11 cellular contexts compared by ENCODE assay signal in the genomic region with DNA sequence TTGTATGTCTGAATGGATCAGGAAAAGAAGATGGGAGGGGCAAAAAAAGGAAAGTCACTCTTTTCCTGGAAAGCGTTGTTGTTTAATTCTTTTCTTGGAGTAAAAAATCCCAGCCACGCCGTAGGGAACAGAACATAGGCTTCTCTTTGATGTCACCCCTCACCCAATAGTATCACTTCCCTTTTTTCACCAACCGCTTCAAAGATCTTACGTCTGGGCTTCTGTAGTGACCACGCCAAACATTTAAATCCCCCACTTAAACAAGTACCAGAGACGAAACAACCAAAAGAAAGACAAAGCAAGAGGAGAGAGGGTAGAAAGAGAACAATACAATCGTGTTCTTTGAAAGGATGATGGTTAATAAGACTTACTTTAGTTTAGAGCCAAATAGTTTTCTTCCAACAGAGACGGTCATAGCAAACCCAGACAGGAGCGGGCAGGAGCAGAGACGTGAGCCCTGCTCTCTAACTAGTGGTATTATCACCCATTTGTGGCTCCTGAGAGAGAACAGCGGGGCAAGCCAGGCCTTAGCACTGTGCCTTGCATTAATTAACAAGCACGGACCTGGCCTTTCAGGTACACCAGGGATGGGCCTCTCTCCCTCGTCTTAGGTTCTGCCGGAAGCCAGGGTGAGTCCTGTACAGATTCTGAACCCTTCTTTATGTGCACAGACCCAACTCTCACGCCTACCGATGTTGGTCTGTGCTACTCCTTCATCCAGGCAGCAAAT. TPM values are rescaled to one million over a fixed set of nuclear protein-coding genes. Genes with fewer than 3 reads are reported as not detected.
DNase-seq lines count a peak whose midpoint lies in the region; ATAC-seq, FAIRE-seq and TF ChIP-seq lines count a peak whose summit lies in the region.
"Had no signal": no experiment of that assay in that cellular context is flagged by ENCODE, and none has a peak within 500 bp of the region (broad histone marks: within the 10 kb centered on the region; RNA-seq: fewer than 3 reads in every experiment).

No MANE protein-coding gene starts in this region.

- peak; percentile 62 for ATAC-seq in GM18505 (IDR thresholded peaks at IDR 0.05; ENCODE audit: unreplicated experiment)
- peak; percentile 75 for ATAC-seq in GM21529 (IDR thresholded peaks at IDR 0.05; ENCODE audit: unreplicated experiment)
- peak; percentile 38 for ATAC-seq in HG03457 (IDR thresholded peaks at IDR 0.05; ENCODE audit: unreplicated experiment)

- H3K9me3 ChIP-seq in esophagus squamous epithelium = no peaks in the 10 kb centered on the region

- H3K4me3 Mint-ChIP-seq in immature natural killer cell = peak overlapping the region in 1 of 5 donors; percentile 18

- peak overlapping the region in 3 of 4 donors; percentile 5 to 44 (median 9) for H3K4me3 ChIP-seq in esophagus squamous epithelium

- TF ChIP-seq POLR2A in GM18505 (IDR thresholded peaks at IDR 0.05; ENCODE audit: borderline replicate concordance, extremely low read depth, insufficient read depth, insufficient read length) = no peak
- no peak for TF ChIP-seq POLR2A in esophagus squamous epithelium (IDR thresholded peaks at IDR 0.05)
- no peak for TF ChIP-seq POLR2A in H54 (IDR thresholded peaks at IDR 0.05; ENCODE audit: low read depth, low read length)

- H3K36me3 ChIP-seq in esophagus squamous epithelium = no peaks in the 10 kb centered on the region

- DNase-seq in esophagus squamous epithelium (lab: John Stamatoyannopoulos, UW) = no peak
- no peak for DNase-seq in ecto neural progenitor cell (ENCODE audit: low spot score)
- DNase-seq in stimulated activated CD8-positive, alpha-beta memory T cell treated with anti-CD3 and anti-CD28 coated beads, Interleukin-4, amount 100 ng/mL, for 48 hours = no peak
- DNase-seq in H54 (ENCODE audit: insufficient read length, low spot score) = no peak
- DNase-seq in immature natural killer cell = no peak
- DNase-seq: naive thymus-derived CD4-positive, alpha-beta T cell; NCI-H1694 had no signal

- no peaks in the 10 kb centered on the region for H3K27me3 ChIP-seq in esophagus squamous epithelium

- WGBS in esophagus squamous epithelium, 2 donors = 64 to 73% methylated on average over 17 of the region's 17 CpGs

- peaks cover 11 to 80% (median 18%) of the 10 kb centered on the region in 3 donors for H3K4me1 ChIP-seq in esophagus squamous epithelium

- TF ChIP-seq CTCF in esophagus squamous epithelium (IDR thresholded peaks at IDR 0.05) = no peak

- peak overlapping the region; percentile 27 to 81 (median 78) for H3K27ac ChIP-seq in esophagus squamous epithelium

- intact Hi-C loops in esophagus squamous epithelium (cut with DNase I) = no loop called here

- H3K4me1 Mint-ChIP-seq in immature natural killer cell = peaks cover 22 to 30% of the 10 kb centered on the region in 2 donors

- H3K36me3 Mint-ChIP-seq in immature natural killer cell = no peaks in the 10 kb centered on the region

- H3K27me3 Mint-ChIP-seq in immature natural killer cell (ENCODE audit: low read depth in 3 of 3) = peaks cover 0 to 3% (median 0%) of the 10 kb centered on the region in 3 donors
- H3K27me3 Mint-ChIP-seq: naive thymus-derived CD4-positive, alpha-beta T cell had no signal

- H3K9me3 Mint-ChIP-seq in immature natural killer cell = no peaks in the 10 kb centered on the region

- no peak for FAIRE-seq in H54 (lab: Jason Lieb, UNC)
- FAIRE-seq: endothelial cell of umbilical vein had no signal

- peak overlapping the region in 1 of 6 donors; percentile 20 for H3K27ac Mint-ChIP-seq in immature natural killer cell

RNA-seq across cellular contexts. Expression of gene BCL6, which starts 28.1 kb away (rescaled TPM):
- total RNA-seq in esophagus squamous epithelium = 10 to 100 TPM; 30.8 to 94.4 (median 42.6) TPM
- 1 to 10 TPM; 3.2 to 4.7 (median 4.6) TPM for polyA plus RNA-seq in immature natural killer cell
